In genomic region chr12:32754101-32754500, GRCh38 we compare ENCODE assay signal across 8 cellular contexts. TPM values are rescaled to one million over a fixed set of nuclear protein-coding genes. Genes with fewer than 3 reads are reported as not detected.
DNase-seq lines count a peak whose midpoint lies in the region; ATAC-seq and TF ChIP-seq lines count a peak whose summit lies in the region.

No MANE protein-coding gene starts in this region.

- DNase-seq in Calu3, result no peak
- DNase-seq in MM.1S, result no peak
- no peak for DNase-seq in chondrocyte (ENCODE audit: low spot score)
- no peak for DNase-seq in natural killer cell treated with Interleukin-12 subunit alpha and Interleukin-12 subunit beta and Interleukin-15 and Interleukin-18, amount 100 ng/mL, for 72 hours (ENCODE audit: low spot score)
- DNase-seq in NCI-H226, result no peak

- H3K36me3 ChIP-seq in MM.1S (replicated peaks; ENCODE audit: insufficient read depth, low read length), result peaks cover 6% of the 10 kb centered on the region; the same call in 1 of the 2 replicates

- CTCF ChIA-PET in Calu3 (lab: Charles Lee), result interaction anchor here (0.9 kb wide), 1 partner anchor 1094 kb away, joined by 3 read pairs; the partner anchor contains the start of gene ETFBKMT

- H3K9ac ChIP-seq in MM.1S (ENCODE audit: low read length), result peak overlapping the region; percentile 83; the same call in 1 of the 2 replicates

- no peak for ATAC-seq in natural killer cell treated with Interleukin-12 subunit alpha and Interleukin-12 subunit beta and Interleukin-15 and Interleukin-18, amount 100 ng/mL, for 72 hours
- ATAC-seq in HG03342 (IDR thresholded peaks at IDR 0.05; ENCODE audit: unreplicated experiment) (no peak), HG03097 (IDR thresholded peaks at IDR 0.05; ENCODE audit: low FRiP score, unreplicated experiment) (no peak), HG02885 (IDR thresholded peaks at IDR 0.05; ENCODE audit: poor library complexity, unreplicated experiment) (no peak)

- no peak for TF ChIP-seq CTCF in Calu3 (IDR thresholded peaks at IDR 0.05; ENCODE audit: unreplicated experiment)
- TF ChIP-seq CTCF in MM.1S (IDR thresholded peaks at IDR 0.05; ENCODE audit: low read length), result no peak
- TF ChIP-seq CTCF in chondrocyte (IDR thresholded peaks at IDR 0.05), result no peak

- H3K27ac Mint-ChIP-seq in Calu3 (ENCODE audit: unreplicated experiment) (peak overlapping the region; percentile 77), chondrocyte (ENCODE audit: unreplicated experiment) (peak overlapping the region; percentile 86)
- peak overlapping the region; percentile 88 to 90 for H3K27ac Mint-ChIP-seq in natural killer cell treated with Interleukin-12 subunit alpha and Interleukin-12 subunit beta and Interleukin-15 and Interleukin-18, amount 100 ng/mL, for 72 hours

- H3K79me2 ChIP-seq in MM.1S (ENCODE audit: low read length), result peaks cover 37% of the 10 kb centered on the region

- intact Hi-C loops in Calu3 (cut with micrococcal nuclease; ENCODE audit: unreplicated experiment), result loop anchor here (10.0 kb wide), 2 partner anchors 541 to 671 kb away; no protein-coding TSS in a partner anchor

- BruUV-seq in Calu3 (replicated peaks; lab: Mats Ljungman, UMichigan), result no TSS peak

- H3K9me3 ChIP-seq in MM.1S (replicated peaks; ENCODE audit: insufficient read depth, low read length), result no peaks in the 10 kb centered on the region

- H3K27me3 Mint-ChIP-seq in Calu3 (ENCODE audit: unreplicated experiment) (no peaks in the 10 kb centered on the region), chondrocyte (ENCODE audit: low read depth) (no peaks in the 10 kb centered on the region)
- H3K27me3 Mint-ChIP-seq in natural killer cell treated with Interleukin-12 subunit alpha and Interleukin-12 subunit beta and Interleukin-15 and Interleukin-18, amount 100 ng/mL, for 72 hours, result no peaks in the 10 kb centered on the region

- H3K4me3 ChIP-seq in MM.1S (ENCODE audit: low read length), result peak overlapping the region; percentile 84

- no peaks in the 10 kb centered on the region for H4K20me1 ChIP-seq in MM.1S (ENCODE audit: insufficient read depth, low read length)

- peaks cover 37% of the 10 kb centered on the region for H3K36me3 Mint-ChIP-seq in Calu3 (ENCODE audit: insufficient read depth, unreplicated experiment)
- peaks cover 13% of the 10 kb centered on the region for H3K36me3 Mint-ChIP-seq in chondrocyte (ENCODE audit: low read depth)
- peaks cover 6% of the 10 kb centered on the region for H3K36me3 Mint-ChIP-seq in natural killer cell treated with Interleukin-12 subunit alpha and Interleukin-12 subunit beta and Interleukin-15 and Interleukin-18, amount 100 ng/mL, for 72 hours

- peaks cover 5% of the 10 kb centered on the region; the same call in 1 of the 2 replicates for H3F3A ChIP-seq in MM.1S (ENCODE audit: insufficient read depth, low read length)

- no peaks in the 10 kb centered on the region for H3K27me3 ChIP-seq in MM.1S (replicated peaks; ENCODE audit: insufficient read depth, low read length)

- no peaks in the 10 kb centered on the region for H3K9me2 ChIP-seq in MM.1S (replicated peaks; ENCODE audit: insufficient read depth, low read length)

- H2AFZ ChIP-seq in MM.1S (ENCODE audit: low read length), result no peak overlapping the region

- H3K4me3 Mint-ChIP-seq in Calu3 (ENCODE audit: low read depth, unreplicated experiment) (peak overlapping the region; percentile 81), chondrocyte (ENCODE audit: unreplicated experiment) (peak overlapping the region; percentile 89)
- H3K4me3 Mint-ChIP-seq in natural killer cell treated with Interleukin-12 subunit alpha and Interleukin-12 subunit beta and Interleukin-15 and Interleukin-18, amount 100 ng/mL, for 72 hours, result peak overlapping the region; percentile 98

- no peaks in the 10 kb centered on the region for H3K9me3 Mint-ChIP-seq in Calu3 (ENCODE audit: low read depth, unreplicated experiment)
- no peaks in the 10 kb centered on the region for H3K9me3 Mint-ChIP-seq in chondrocyte (ENCODE audit: low read depth)
- H3K9me3 Mint-ChIP-seq in natural killer cell treated with Interleukin-12 subunit alpha and Interleukin-12 subunit beta and Interleukin-15 and Interleukin-18, amount 100 ng/mL, for 72 hours, result no peaks in the 10 kb centered on the region

- peak overlapping the region; percentile 97 for H3K4me2 ChIP-seq in MM.1S (ENCODE audit: low read depth, low read length)

- H3K4me1 ChIP-seq in MM.1S (ENCODE audit: low read length), result peaks cover 14% of the 10 kb centered on the region

- H3K4me1 Mint-ChIP-seq in Calu3 (ENCODE audit: low read depth, unreplicated experiment) (peaks cover 17% of the 10 kb centered on the region), chondrocyte (ENCODE audit: low read depth) (peaks cover 26% of the 10 kb centered on the region)
- H3K4me1 Mint-ChIP-seq in natural killer cell treated with Interleukin-12 subunit alpha and Interleukin-12 subunit beta and Interleukin-15 and Interleukin-18, amount 100 ng/mL, for 72 hours (ENCODE audit: low read depth in 2 of 2), result peaks cover 13 to 15% of the 10 kb centered on the region in 2 donors

- no peak overlapping the region; the same call in 1 of the 2 replicates for H3K27ac ChIP-seq in MM.1S (ENCODE audit: low read length)

RNA-seq across cellular contexts. Expression of gene YARS2, which starts 1.6 kb away (rescaled TPM):
- 22.7 and 28.9 TPM in 2 replicates for total RNA-seq in Calu3 (2022)
- total RNA-seq in chondrocyte, result 16.0 to 19.1 TPM (median 18.6 TPM) in 3 replicates
- total RNA-seq in natural killer cell treated with Interleukin-12 subunit alpha and Interleukin-12 subunit beta and Interleukin-15 and Interleukin-18, amount 100 ng/mL, for 72 hours, result 10 to 100 TPM; 21.9 to 23.6 TPM
